12 cellular contexts compared by ENCODE assay signal in the genomic region with DNA sequence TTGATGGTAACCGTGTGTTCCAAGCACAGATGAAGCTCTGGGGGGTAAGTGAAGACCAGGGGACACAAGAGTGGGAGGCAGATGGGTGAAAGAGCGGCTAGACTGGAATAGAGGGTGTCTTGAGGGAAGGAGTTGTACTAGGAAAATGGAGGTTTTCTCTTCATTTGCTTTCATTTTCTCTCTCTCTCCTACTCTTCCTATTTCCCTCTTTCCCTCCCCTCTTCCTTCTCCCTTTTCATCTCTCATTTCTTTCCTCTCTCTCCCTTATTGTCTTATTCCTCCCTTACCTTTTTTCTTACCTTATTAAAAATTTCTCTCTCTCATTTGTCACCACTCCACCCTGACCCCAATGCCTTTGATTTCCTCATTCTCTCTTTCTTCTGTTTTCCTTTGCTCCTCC. TPM values are rescaled to one million over a fixed set of nuclear protein-coding genes. Genes with fewer than 3 reads are reported as not detected.
DNase-seq lines count a peak whose midpoint lies in the region; ATAC-seq lines count a peak whose summit lies in the region.
"Had no signal": no experiment of that assay in that cellular context is flagged by ENCODE, and none has a peak within 500 bp of the region (broad histone marks: within the 10 kb centered on the region; RNA-seq: fewer than 3 reads in every experiment).

No MANE protein-coding gene starts in this region.

- H3K4me3 Mint-ChIP-seq in activated CD4-positive, alpha-beta T cell treated with anti-CD3 and anti-CD28 coated beads, Interleukin-2, amount 10 ng/mL, durations not matched to agents 24 days and 14 days = no peak overlapping the region
- no peak overlapping the region for H3K4me3 Mint-ChIP-seq in activated naive CD4-positive, alpha-beta T cell treated with anti-CD3 and anti-CD28 coated beads for 36 hours
- H3K4me3 Mint-ChIP-seq in activated T-helper 2 cell treated with anti-CD3 and anti-CD28 coated beads, Interferon-gamma antibody, Interleukin-2, Interleukin-4, amounts not matched to agents 10 μg/mL and 5 μg/mL and 100 μg/mL, durations not matched to agents 14 hours and 24 hours and 36 hours (ENCODE audit: low read depth) = no peak overlapping the region
- H3K4me3 Mint-ChIP-seq: CD4-positive, CD25-positive, alpha-beta regulatory T cell had no signal

- H3K36me3 Mint-ChIP-seq in activated CD4-positive, alpha-beta T cell treated with anti-CD3 and anti-CD28 coated beads, Interleukin-2, amount 10 ng/mL, durations not matched to agents 24 days and 14 days (ENCODE audit: low read depth) = peaks cover 43% of the 10 kb centered on the region
- peaks cover 26% of the 10 kb centered on the region for H3K36me3 Mint-ChIP-seq in activated naive CD4-positive, alpha-beta T cell treated with anti-CD3 and anti-CD28 coated beads for 36 hours (ENCODE audit: low read depth)
- peaks cover 53% of the 10 kb centered on the region for H3K36me3 Mint-ChIP-seq in activated T-helper 2 cell treated with anti-CD3 and anti-CD28 coated beads, Interferon-gamma antibody, Interleukin-2, Interleukin-4, amounts not matched to agents 10 μg/mL and 5 μg/mL and 100 μg/mL, durations not matched to agents 14 hours and 24 hours and 36 hours (ENCODE audit: low read depth)

- peaks cover 17% of the 10 kb centered on the region for H3K4me1 Mint-ChIP-seq in activated CD4-positive, alpha-beta T cell treated with anti-CD3 and anti-CD28 coated beads, Interleukin-2, amount 10 ng/mL, durations not matched to agents 24 days and 14 days
- peaks cover 18% of the 10 kb centered on the region for H3K4me1 Mint-ChIP-seq in activated naive CD4-positive, alpha-beta T cell treated with anti-CD3 and anti-CD28 coated beads for 36 hours (ENCODE audit: low read depth)
- peaks cover 21% of the 10 kb centered on the region for H3K4me1 Mint-ChIP-seq in activated T-helper 2 cell treated with anti-CD3 and anti-CD28 coated beads, Interferon-gamma antibody, Interleukin-2, Interleukin-4, amounts not matched to agents 10 μg/mL and 5 μg/mL and 100 μg/mL, durations not matched to agents 14 hours and 24 hours and 36 hours (ENCODE audit: low read depth)

- DNase-seq in activated CD4-positive, alpha-beta T cell treated with anti-CD3 and anti-CD28 coated beads, Interleukin-2, amount 10 ng/mL, durations not matched to agents 24 days and 14 days = no peak
- no peak for DNase-seq in activated CD4-positive, alpha-beta T cell treated with anti-CD3 and anti-CD28 coated beads for 48 hours
- DNase-seq in activated naive CD4-positive, alpha-beta T cell treated with anti-CD3 and anti-CD28 coated beads for 36 hours = no peak
- DNase-seq in activated naive CD4-positive, alpha-beta T cell treated with anti-CD3 and anti-CD28 coated beads, Interleukin-2, amount 50 U/mL, for 16 hours = no peak
- DNase-seq in activated T-helper 2 cell treated with anti-CD3 and anti-CD28 coated beads, Interferon-gamma antibody, Interleukin-2, Interleukin-4, amounts not matched to agents 10 μg/mL and 5 μg/mL and 100 μg/mL, durations not matched to agents 14 hours and 24 hours and 36 hours (ENCODE audit: low spot score) = no peak
- no peak for DNase-seq in NCI-H1436 treated with DMSO at 0.1 percent for 48 hours (lab: John Stamatoyannopoulos, UW)
- DNase-seq: ACHN; Calu3; CD4-positive, CD25-positive, alpha-beta regulatory T cell; DMS 273 treated with DMSO at 0.1 percent for 48 hours; HCEC 1CT had no signal

- no peaks in the 10 kb centered on the region for H3K9me3 Mint-ChIP-seq in activated CD4-positive, alpha-beta T cell treated with anti-CD3 and anti-CD28 coated beads, Interleukin-2, amount 10 ng/mL, durations not matched to agents 24 days and 14 days
- no peaks in the 10 kb centered on the region for H3K9me3 Mint-ChIP-seq in activated naive CD4-positive, alpha-beta T cell treated with anti-CD3 and anti-CD28 coated beads for 36 hours
- H3K9me3 Mint-ChIP-seq in activated T-helper 2 cell treated with anti-CD3 and anti-CD28 coated beads, Interferon-gamma antibody, Interleukin-2, Interleukin-4, amounts not matched to agents 10 μg/mL and 5 μg/mL and 100 μg/mL, durations not matched to agents 14 hours and 24 hours and 36 hours = no peaks in the 10 kb centered on the region
- H3K9me3 Mint-ChIP-seq: CD4-positive, CD25-positive, alpha-beta regulatory T cell had no signal

- CTCF ChIA-PET in activated naive CD4-positive, alpha-beta T cell treated with anti-CD3 and anti-CD28 coated beads for 36 hours (lab: Charles Lee) = no interaction called here

- intact Hi-C loops in activated CD4-positive, alpha-beta T cell treated with anti-CD3 and anti-CD28 coated beads, Interleukin-2, amount 10 ng/mL, durations not matched to agents 24 days and 14 days (cut with micrococcal nuclease) = no loop called here
- intact Hi-C loops in activated naive CD4-positive, alpha-beta T cell treated with anti-CD3 and anti-CD28 coated beads for 36 hours (cut with micrococcal nuclease) = no loop called here
- intact Hi-C loops in activated T-helper 2 cell treated with anti-CD3 and anti-CD28 coated beads, Interferon-gamma antibody, Interleukin-2, Interleukin-4, amounts not matched to agents 10 μg/mL and 5 μg/mL and 100 μg/mL, durations not matched to agents 14 hours and 24 hours and 36 hours (cut with micrococcal nuclease) = loop anchor here (5.0 kb wide), 1 partner anchor 63 kb away; the partner anchor contains the start of gene TAF1

- H3K27ac Mint-ChIP-seq in activated CD4-positive, alpha-beta T cell treated with anti-CD3 and anti-CD28 coated beads, Interleukin-2, amount 10 ng/mL, durations not matched to agents 24 days and 14 days = peak overlapping the region; percentile 53
- H3K27ac Mint-ChIP-seq in activated naive CD4-positive, alpha-beta T cell treated with anti-CD3 and anti-CD28 coated beads for 36 hours = peak overlapping the region; percentile 24
- H3K27ac Mint-ChIP-seq in activated T-helper 2 cell treated with anti-CD3 and anti-CD28 coated beads, Interferon-gamma antibody, Interleukin-2, Interleukin-4, amounts not matched to agents 10 μg/mL and 5 μg/mL and 100 μg/mL, durations not matched to agents 14 hours and 24 hours and 36 hours = peak overlapping the region; percentile 48

- H3K27me3 Mint-ChIP-seq in activated CD4-positive, alpha-beta T cell treated with anti-CD3 and anti-CD28 coated beads, Interleukin-2, amount 10 ng/mL, durations not matched to agents 24 days and 14 days = no peaks in the 10 kb centered on the region
- no peaks in the 10 kb centered on the region for H3K27me3 Mint-ChIP-seq in activated naive CD4-positive, alpha-beta T cell treated with anti-CD3 and anti-CD28 coated beads for 36 hours (ENCODE audit: low read depth)
- no peaks in the 10 kb centered on the region for H3K27me3 Mint-ChIP-seq in activated T-helper 2 cell treated with anti-CD3 and anti-CD28 coated beads, Interferon-gamma antibody, Interleukin-2, Interleukin-4, amounts not matched to agents 10 μg/mL and 5 μg/mL and 100 μg/mL, durations not matched to agents 14 hours and 24 hours and 36 hours (ENCODE audit: low read depth)

- ATAC-seq in HG03097 (IDR thresholded peaks at IDR 0.05; ENCODE audit: low FRiP score, unreplicated experiment) = no peak

RNA-seq across cellular contexts. Expression of gene ITGB1BP2, which starts 3.0 kb away (rescaled TPM):
- total RNA-seq in activated CD4-positive, alpha-beta T cell treated with anti-CD3 and anti-CD28 coated beads, Interleukin-2, amount 10 ng/mL, durations not matched to agents 24 days and 14 days = 6.4 and 7.3 TPM in 2 replicates
- total RNA-seq in activated naive CD4-positive, alpha-beta T cell treated with anti-CD3 and anti-CD28 coated beads for 36 hours = 1 to 10 TPM; 4.4 to 5.1 TPM
- total RNA-seq in activated T-helper 2 cell treated with anti-CD3 and anti-CD28 coated beads, Interferon-gamma antibody, Interleukin-2, Interleukin-4, amounts not matched to agents 10 μg/mL and 5 μg/mL and 100 μg/mL, durations not matched to agents 14 hours and 24 hours and 36 hours = 6.1 and 6.5 TPM in 2 replicates

RNA-seq across cellular contexts. Expression of gene NONO, which starts 21.1 kb away (rescaled TPM):
- total RNA-seq in activated CD4-positive, alpha-beta T cell treated with anti-CD3 and anti-CD28 coated beads, Interleukin-2, amount 10 ng/mL, durations not matched to agents 24 days and 14 days = 580 and 605 TPM in 2 replicates
- 100 to 1,000 TPM; 490 to 531 TPM for total RNA-seq in activated naive CD4-positive, alpha-beta T cell treated with anti-CD3 and anti-CD28 coated beads for 36 hours
- 585 and 612 TPM in 2 replicates for total RNA-seq in activated T-helper 2 cell treated with anti-CD3 and anti-CD28 coated beads, Interferon-gamma antibody, Interleukin-2, Interleukin-4, amounts not matched to agents 10 μg/mL and 5 μg/mL and 100 μg/mL, durations not matched to agents 14 hours and 24 hours and 36 hours

RNA-seq across cellular contexts. Expression of gene ZMYM3, which starts 50.6 kb away (rescaled TPM):
- total RNA-seq in activated CD4-positive, alpha-beta T cell treated with anti-CD3 and anti-CD28 coated beads, Interleukin-2, amount 10 ng/mL, durations not matched to agents 24 days and 14 days = 16.9 and 20.1 TPM in 2 replicates
- total RNA-seq in activated naive CD4-positive, alpha-beta T cell treated with anti-CD3 and anti-CD28 coated beads for 36 hours = 1 to 10 TPM; 7.7 to 8.2 TPM
- total RNA-seq in activated T-helper 2 cell treated with anti-CD3 and anti-CD28 coated beads, Interferon-gamma antibody, Interleukin-2, Interleukin-4, amounts not matched to agents 10 μg/mL and 5 μg/mL and 100 μg/mL, durations not matched to agents 14 hours and 24 hours and 36 hours = 26.8 and 31.4 TPM in 2 replicates
